Comparison of ENCODE assay signal across 8 cellular contexts in genomic region chr6:7108196-7108963, GRCh38.
DNase-seq lines count a peak whose midpoint lies in the region; ATAC-seq, FAIRE-seq and TF ChIP-seq lines count a peak whose summit lies in the region.
"Had no signal": no experiment of that assay in that cellular context is flagged by ENCODE, and none has a peak within 500 bp of the region (broad histone marks: within the 10 kb centered on the region; RNA-seq: fewer than 3 reads in every experiment).

No MANE protein-coding gene starts in this region.

- H3K4me3 ChIP-seq in HL-60 (replicated peaks; ENCODE audit: insufficient read depth, low read length), result peak overlapping the region; percentile 89
- peak overlapping the region; percentile 73 for H3K4me3 ChIP-seq in WERI-Rb-1 (ENCODE audit: low read depth, low read length)

- H3K36me3 ChIP-seq in WERI-Rb-1, result no peaks in the 10 kb centered on the region

- H3K27ac ChIP-seq in HL-60 (replicated peaks), result peak overlapping the region; percentile 95
- peak overlapping the region; percentile 77 for H3K27ac ChIP-seq in WERI-Rb-1
- peak overlapping the region; percentile 10 for H3K27ac ChIP-seq in cingulate gyrus (ENCODE audit: low read depth, low read length)

- H3K27me3 ChIP-seq in HL-60 (ENCODE audit: insufficient read depth, poor library complexity, severe bottlenecking) (no peaks in the 10 kb centered on the region), WERI-Rb-1 (ENCODE audit: insufficient read depth, low read depth, severe bottlenecking) (no peaks in the 10 kb centered on the region)

- FAIRE-seq in GM18507 (lab: Jason Lieb, UNC), result peak; percentile 9
- FAIRE-seq: islet of Langerhans had no signal

- TF ChIP-seq CTCF in HL-60 (IDR thresholded peaks at IDR 0.05; ENCODE audit: insufficient read depth, low read length) (no peak), WERI-Rb-1 (IDR thresholded peaks at IDR 0.05; ENCODE audit: low read depth, low read length) (no peak)

- no peak for ATAC-seq in HG02870 (IDR thresholded peaks at IDR 0.05; ENCODE audit: unreplicated experiment)

- H3K9me3 ChIP-seq in WERI-Rb-1 (ENCODE audit: severe bottlenecking), result no peaks in the 10 kb centered on the region

- DNase-seq in GM18507 (ENCODE audit: extremely low spot score, insufficient read length, low read depth) (no peak), HL-60 (ENCODE audit: low read depth in 1 of 2, low spot score in 1 of 2) (no peak), WERI-Rb-1 (peak; percentile 57), left kidney (ENCODE audit: low read depth, low spot score) (peak; percentile 84)
- DNase-seq in stimulated activated CD4-positive, alpha-beta T cell treated with anti-CD3 and anti-CD28 coated beads, Interleukin-4, amount 100 ng/mL, for 1 hour, result peak; percentile 52

Comparison
In these comparisons a context has a peak if more than half of its experiments do, and no peak if none do; other contexts are left out.
1. DNase-seq: peak in WERI-Rb-1 (single experiment), left kidney (single experiment) and stimulated activated CD4-positive, alpha-beta T cell treated with anti-CD3 and anti-CD28 coated beads, Interleukin-4, amount 100 ng/mL, for 1 hour (single experiment); none in GM18507 (single experiment) and HL-60 (0 of 2).
2. H3K27ac ChIP-seq: peak in every context shown above with its lines; median percentile 95 in HL-60; 77 in WERI-Rb-1; 10 in cingulate gyrus.